In genomic region chr6:36336779-36337194, GRCh38 we compare ENCODE assay signal across 2 cellular contexts.
A peak's percentile ranks its signal among the peaks of the same experiment; 100 is the strongest.
TF ChIP-seq lines count a peak whose summit lies in the region.

BNIP5 (minus strand) TSS chr6:36336888; CDS start chr6:36330690, 6,198 bp downstream.

TF ChIP-seq in K562, 482 proteins besides CTCF, POLR2A, EP300 and RAD21:
- peak; percentile 14; the same call in 1 of the 2 replicates for TF ChIP-seq CTBP1 (IDR thresholded peaks at IDR 0.05; ENCODE audit: borderline replicate concordance)
- no peak for TF ChIP-seq CXXC5 (CRISPR knock-in tag; IDR thresholded peaks at IDR 0.05)

TF ChIP-seq in GM23338, 12 proteins besides CTCF, POLR2A, EP300 and RAD21:
- no peak for TF ChIP-seq POLR2AphosphoS5 (IDR thresholded peaks at IDR 0.05; ENCODE audit: low read depth)
- TF ChIP-seq, protein P1, sequence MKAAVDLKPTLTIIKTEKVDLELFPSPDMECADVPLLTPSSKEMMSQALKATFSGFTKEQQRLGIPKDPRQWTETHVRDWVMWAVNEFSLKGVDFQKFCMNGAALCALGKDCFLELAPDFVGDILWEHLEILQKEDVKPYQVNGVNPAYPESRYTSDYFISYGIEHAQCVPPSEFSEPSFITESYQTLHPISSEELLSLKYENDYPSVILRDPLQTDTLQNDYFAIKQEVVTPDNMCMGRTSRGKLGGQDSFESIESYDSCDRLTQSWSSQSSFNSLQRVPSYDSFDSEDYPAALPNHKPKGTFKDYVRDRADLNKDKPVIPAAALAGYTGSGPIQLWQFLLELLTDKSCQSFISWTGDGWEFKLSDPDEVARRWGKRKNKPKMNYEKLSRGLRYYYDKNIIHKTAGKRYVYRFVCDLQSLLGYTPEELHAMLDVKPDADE (IDR thresholded peaks at IDR 0.05): no peak
